7 cellular contexts compared by ENCODE assay signal in genomic region chr17:64411999-64412771, GRCh38. TPM values are rescaled to one million over a fixed set of nuclear protein-coding genes. Genes with fewer than 3 reads are reported as not detected.
A peak's percentile ranks its signal among the peaks of the same experiment; 100 is the strongest.
DNase-seq lines count a peak whose midpoint lies in the region; ATAC-seq, FAIRE-seq and TF ChIP-seq lines count a peak whose summit lies in the region.

No MANE protein-coding gene starts in this region.

- DNase-seq in SKM-1 treated with dmso at 0.1 percent for 144 hours (lab: John Stamatoyannopoulos, UW; ENCODE audit: unreplicated experiment), result peak; percentile 88
- no peak for DNase-seq in GM19239 (ENCODE audit: insufficient read length, low spot score)

- no peaks in the 10 kb centered on the region for H3F3A ChIP-seq in neural cell (ENCODE audit: insufficient read depth, low read length, poor library complexity, severe bottlenecking)

- ATAC-seq in gastroesophageal sphincter (peak; percentile 81), HG03354 (IDR thresholded peaks at IDR 0.05; ENCODE audit: poor library complexity, severe bottlenecking, unreplicated experiment) (no peak)
- no peak for ATAC-seq in activated CD4-positive, CD25-positive, alpha-beta regulatory T cell treated with anti-CD3 and anti-CD28 coated beads, Interleukin-2, amount 50 U/mL, for 24 hours

- TF ChIP-seq CTCF in gastroesophageal sphincter (IDR thresholded peaks at IDR 0.05) (no peak), neural cell (IDR thresholded peaks at IDR 0.05; ENCODE audit: poor library complexity, severe bottlenecking) (no peak)

- H3K4me3 ChIP-seq in gastroesophageal sphincter (peak overlapping the region in 1 of 2 donors; percentile 28), neural cell (ENCODE audit: low read length) (peak overlapping the region; percentile 54)

- no peak for TF ChIP-seq POLR2A in gastroesophageal sphincter (IDR thresholded peaks at IDR 0.05)

- peak; percentile 36 for TF ChIP-seq RAD21 in neural cell (conservative IDR thresholded peaks at IDR 0.05)

- H3K9me3 ChIP-seq in gastroesophageal sphincter (no peaks in the 10 kb centered on the region), neural cell (ENCODE audit: low read length) (no peaks in the 10 kb centered on the region)

- TF ChIP-seq EP300 in gastroesophageal sphincter (IDR thresholded peaks at IDR 0.05) (no peak), neural cell (conservative IDR thresholded peaks at IDR 0.05; ENCODE audit: poor library complexity, severe bottlenecking) (peak; percentile 16)

- no peaks in the 10 kb centered on the region for H3K36me3 Mint-ChIP-seq in IgD-negative memory B cell

- H3K4me3 Mint-ChIP-seq in IgD-negative memory B cell, result peak overlapping the region; percentile 76 to 95 (median 92)

- peak overlapping the region; percentile 30 for H3K4me2 ChIP-seq in neural cell (ENCODE audit: low read length)

- H3K27ac Mint-ChIP-seq in IgD-negative memory B cell, result peak overlapping the region; percentile 76 to 96 (median 89)

- H3K4me1 Mint-ChIP-seq in IgD-negative memory B cell, result peaks cover 20 to 35% (median 31%) of the 10 kb centered on the region in 3 donors

- no peaks in the 10 kb centered on the region for H3K27me3 Mint-ChIP-seq in IgD-negative memory B cell

- H3K36me3 ChIP-seq in gastroesophageal sphincter, result no peaks in the 10 kb centered on the region
- no peaks in the 10 kb centered on the region for H3K36me3 ChIP-seq in neural cell (ENCODE audit: insufficient read depth, low read length)

- 42 to 57% methylated on average over 9 to 14 of the region's 24 CpGs for WGBS in gastroesophageal sphincter (ENCODE audit: low coverage in 1 of 2), 2 donors

- H3K27ac ChIP-seq in gastroesophageal sphincter (peak overlapping the region in 3 of 4 donors; percentile 27 to 69 (median 33)), neural cell (ENCODE audit: low read length) (peak overlapping the region; percentile 70)

- no peaks in the 10 kb centered on the region for H4K20me1 ChIP-seq in neural cell (ENCODE audit: insufficient read depth)

- no peaks in the 10 kb centered on the region for H3K27me3 ChIP-seq in gastroesophageal sphincter
- H3K27me3 ChIP-seq in neural cell (ENCODE audit: insufficient read depth, low read depth, low read length), result no peaks in the 10 kb centered on the region

- H3K9me2 ChIP-seq in neural cell (ENCODE audit: insufficient read depth, low read length), result no peaks in the 10 kb centered on the region

- H3K4me1 ChIP-seq in gastroesophageal sphincter, result peaks cover 0 to 32% (median 0%) of the 10 kb centered on the region in 3 donors

- peak overlapping the region; percentile 50 for H3K9ac ChIP-seq in neural cell (ENCODE audit: low read length)

- no peaks in the 10 kb centered on the region for H3K79me2 ChIP-seq in neural cell (replicated peaks; ENCODE audit: insufficient read depth, low read length)

- H2AFZ ChIP-seq in neural cell (ENCODE audit: low read depth, low read length), result peak overlapping the region; percentile 59

- FAIRE-seq in GM19239 (lab: Jason Lieb, UNC), result no peak

- no peaks in the 10 kb centered on the region for H3K9me3 Mint-ChIP-seq in IgD-negative memory B cell

TF ChIP-seq in neural cell, 6 proteins besides CTCF, POLR2A, EP300 and RAD21:
- TF ChIP-seq REST (IDR thresholded peaks at IDR 0.05; ENCODE audit: borderline replicate concordance), result peak; percentile 94
- no peak for TF ChIP-seq TAF1 (IDR thresholded peaks at IDR 0.05; ENCODE audit: low read depth)
- TF ChIP-seq EZH2 (IDR thresholded peaks at IDR 0.05; ENCODE audit: borderline replicate concordance, insufficient read depth, low read length, poor library complexity, severe bottlenecking), result no peak
- no peak for TF ChIP-seq MXI1 (conservative IDR thresholded peaks at IDR 0.05; ENCODE audit: poor library complexity, severe bottlenecking)
- TF ChIP-seq SMC3 (conservative IDR thresholded peaks at IDR 0.05; ENCODE audit: poor library complexity), result peak; percentile 38
TF ChIP-seq in neural cell: peak in this region for 2.

RNA-seq across cellular contexts. Expression of gene PECAM1, which starts 21.5 kb away (rescaled TPM):
- polyA plus RNA-seq in IgD-negative memory B cell, result 27.9 TPM
- total RNA-seq in gastroesophageal sphincter, result 100 to 1,000 TPM in 2 of 4 donors, 10 to 100 TPM in 2; 33.8 to 219 (median 104) TPM
- not detected in 2 replicates for polyA plus RNA-seq in neural cell
- polyA minus RNA-seq in neural cell, result not detected in 2 replicates

RNA-seq across cellular contexts. Expression of gene MILR1, which starts 36.7 kb away (rescaled TPM):
- 1.9 TPM for polyA plus RNA-seq in IgD-negative memory B cell
- total RNA-seq in gastroesophageal sphincter, result 10 to 100 TPM in 1 of 4 donors, 1 to 10 TPM in 2, not detected in 1; 3.5 to 10.1 (median 7.3) TPM
- polyA plus RNA-seq in neural cell, result not detected in 2 replicates
- not detected in 2 replicates for polyA minus RNA-seq in neural cell

Comparison
In these comparisons a context has a peak if more than half of its experiments do, and no peak if none do; other contexts are left out.
1. RNA of gene PECAM1, which starts 21.5 kb away (polyA plus RNA-seq): 27.9 TPM in IgD-negative memory B cell (single experiment); not detected in neural cell; every median in the first group is over 10 times any median in the second.